Comparison of ENCODE assay signal across 1 cellular context in the genomic region with DNA sequence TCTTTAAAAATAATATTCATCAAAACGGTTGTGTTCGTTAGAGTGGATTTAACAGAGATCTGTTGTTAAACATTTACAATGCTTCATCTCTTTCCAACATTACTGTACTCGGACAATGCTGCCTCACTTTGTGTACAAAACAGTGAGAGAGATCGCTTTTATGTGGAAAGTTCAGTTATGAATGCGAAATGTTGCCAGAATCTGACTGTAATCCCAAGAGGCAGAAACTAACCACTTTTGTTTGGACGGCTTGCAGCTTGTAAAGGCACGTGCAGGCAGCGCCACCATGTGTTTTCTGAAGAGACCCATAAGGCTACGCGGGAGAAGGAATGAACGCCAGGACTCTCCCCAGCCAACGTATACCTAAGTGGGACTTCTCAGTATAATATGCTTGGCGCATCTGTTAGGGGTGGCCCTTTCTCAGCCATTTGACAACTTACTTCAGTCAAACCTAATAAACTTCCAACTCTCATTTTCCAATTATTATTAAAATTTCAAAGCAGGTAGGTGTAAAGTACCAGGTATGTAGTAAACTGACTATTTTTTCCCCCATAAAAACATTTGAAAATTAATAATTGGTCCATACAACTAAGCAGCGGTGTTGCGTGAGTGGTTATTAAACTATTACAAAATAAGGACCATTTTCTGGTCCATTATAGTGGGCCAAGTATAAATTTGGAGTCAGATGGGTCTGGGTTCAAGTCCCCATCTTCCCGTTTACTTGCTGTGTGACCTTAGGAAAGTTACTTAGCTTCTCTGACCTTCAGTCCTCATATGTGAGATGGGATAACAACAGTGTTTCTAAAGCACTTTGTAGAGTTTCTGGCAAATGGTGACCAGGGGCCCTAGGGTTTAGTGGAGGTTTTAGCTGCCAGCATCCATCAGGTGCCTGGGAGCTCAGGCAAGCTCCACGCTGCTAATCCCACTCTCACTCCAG.
TF ChIP-seq lines count a peak whose summit lies in the region.

No MANE protein-coding gene starts in this region.

TF ChIP-seq in HepG2, 621 proteins besides CTCF, POLR2A, EP300 and RAD21 (continued from another document and continues in another):
- TF ChIP-seq HNRNPLL (IDR thresholded peaks at IDR 0.05; ENCODE audit: low read depth, low read length, poor library complexity, severe bottlenecking): no peak
- TF ChIP-seq SALL1 (CRISPR knock-in tag; IDR thresholded peaks at IDR 0.05): peak; percentile 24; the same call in 1 of the 2 replicates
- TF ChIP-seq ZNF432 (CRISPR knock-in tag; IDR thresholded peaks at IDR 0.05; ENCODE audit: borderline replicate concordance): no peak
- 0 out of 4 replicates have a peak, but pooled peaks of 1 of the 2 experiments have one; percentile 19 for TF ChIP-seq KLF16 (CRISPR knock-in tag; IDR thresholded peaks at IDR 0.05)
- no peak for TF ChIP-seq ZNF83 (CRISPR knock-in tag; IDR thresholded peaks at IDR 0.05; ENCODE audit: borderline replicate concordance)
- no peak for TF ChIP-seq ZNF337 (CRISPR knock-in tag; IDR thresholded peaks at IDR 0.05; ENCODE audit: borderline replicate concordance, low read depth)
- no peak for TF ChIP-seq TRAFD1 (CRISPR knock-in tag; IDR thresholded peaks at IDR 0.05; ENCODE audit: borderline replicate concordance)
- TF ChIP-seq TEAD3 (CRISPR knock-in tag; optimal IDR thresholded peaks at IDR 0.05; ENCODE audit: borderline replicate concordance): peak; percentile 21
- TF ChIP-seq ZKSCAN8 (CRISPR knock-in tag; IDR thresholded peaks at IDR 0.05; ENCODE audit: borderline replicate concordance): no peak
- no peak for TF ChIP-seq DNMT1 (CRISPR knock-in tag; IDR thresholded peaks at IDR 0.05)
- TF ChIP-seq FOXP4 (CRISPR knock-in tag; IDR thresholded peaks at IDR 0.05): no peak
- TF ChIP-seq ZFP36L2 (CRISPR knock-in tag; IDR thresholded peaks at IDR 0.05): no peak
- peak; percentile 83 for TF ChIP-seq ZNF143 (CRISPR knock-in tag; IDR thresholded peaks at IDR 0.05)
- 0 out of 2 replicates have a peak, but pooled peaks have one; percentile 38 for TF ChIP-seq ARID5B (CRISPR knock-in tag; IDR thresholded peaks at IDR 0.05)
- no peak for TF ChIP-seq HNRNPK (IDR thresholded peaks at IDR 0.05; ENCODE audit: low read depth, low read length, poor library complexity, severe bottlenecking)
- TF ChIP-seq CCAR2 (optimal IDR thresholded peaks at IDR 0.05; ENCODE audit: low read depth, low read length): no peak
- TF ChIP-seq ZKSCAN1 (IDR thresholded peaks at IDR 0.05; ENCODE audit: low read length): no peak
- no peak for TF ChIP-seq ELF3 (CRISPR knock-in tag; IDR thresholded peaks at IDR 0.05)
- TF ChIP-seq ZNF816 (CRISPR knock-in tag; IDR thresholded peaks at IDR 0.05; ENCODE audit: borderline replicate concordance): no peak
- TF ChIP-seq HNRNPUL1 (IDR thresholded peaks at IDR 0.05; ENCODE audit: low read depth, low read length): no peak
- TF ChIP-seq, protein P1, sequence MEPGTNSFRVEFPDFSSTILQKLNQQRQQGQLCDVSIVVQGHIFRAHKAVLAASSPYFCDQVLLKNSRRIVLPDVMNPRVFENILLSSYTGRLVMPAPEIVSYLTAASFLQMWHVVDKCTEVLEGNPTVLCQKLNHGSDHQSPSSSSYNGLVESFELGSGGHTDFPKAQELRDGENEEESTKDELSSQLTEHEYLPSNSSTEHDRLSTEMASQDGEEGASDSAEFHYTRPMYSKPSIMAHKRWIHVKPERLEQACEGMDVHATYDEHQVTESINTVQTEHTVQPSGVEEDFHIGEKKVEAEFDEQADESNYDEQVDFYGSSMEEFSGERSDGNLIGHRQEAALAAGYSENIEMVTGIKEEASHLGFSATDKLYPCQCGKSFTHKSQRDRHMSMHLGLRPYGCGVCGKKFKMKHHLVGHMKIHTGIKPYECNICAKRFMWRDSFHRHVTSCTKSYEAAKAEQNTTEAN (CRISPR knock-in tag; conservative IDR thresholded peaks at IDR 0.05): no peak
- no peak for TF ChIP-seq JARID2 (CRISPR knock-in tag; IDR thresholded peaks at IDR 0.05; ENCODE audit: insufficient replicate concordance)
- TF ChIP-seq, protein P2, sequence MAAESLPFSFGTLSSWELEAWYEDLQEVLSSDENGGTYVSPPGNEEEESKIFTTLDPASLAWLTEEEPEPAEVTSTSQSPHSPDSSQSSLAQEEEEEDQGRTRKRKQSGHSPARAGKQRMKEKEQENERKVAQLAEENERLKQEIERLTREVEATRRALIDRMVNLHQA (CRISPR knock-in tag; IDR thresholded peaks at IDR 0.05): no peak
- TF ChIP-seq ZNF451 (CRISPR knock-in tag; IDR thresholded peaks at IDR 0.05): no peak
- no peak for TF ChIP-seq ZNF841 (CRISPR knock-in tag; IDR thresholded peaks at IDR 0.05; ENCODE audit: borderline replicate concordance)
- peak; percentile 45; the same call in 1 of the 2 replicates for TF ChIP-seq KDM2A (CRISPR knock-in tag; IDR thresholded peaks at IDR 0.05; ENCODE audit: borderline replicate concordance, low read depth)
- TF ChIP-seq ZNF510 (CRISPR knock-in tag; IDR thresholded peaks at IDR 0.05; ENCODE audit: low read depth): no peak
- no peak for TF ChIP-seq PCBP1 (IDR thresholded peaks at IDR 0.05; ENCODE audit: borderline replicate concordance, low read depth, low read length)
- TF ChIP-seq ZNF616 (CRISPR knock-in tag; IDR thresholded peaks at IDR 0.05; ENCODE audit: low read depth): no peak
- no peak for TF ChIP-seq BRD4 (CRISPR knock-in tag; IDR thresholded peaks at IDR 0.05)
- TF ChIP-seq SRSF9 (IDR thresholded peaks at IDR 0.05; ENCODE audit: borderline replicate concordance, insufficient read depth, low read depth, low read length, poor library complexity, severe bottlenecking): no peak
- peak; percentile 31; the same call in 1 of the 2 replicates for TF ChIP-seq ZNF768 (CRISPR knock-in tag; IDR thresholded peaks at IDR 0.05)
- TF ChIP-seq ZNF615 (CRISPR knock-in tag; IDR thresholded peaks at IDR 0.05; ENCODE audit: borderline replicate concordance): no peak
- TF ChIP-seq ZBTB34 (CRISPR knock-in tag; IDR thresholded peaks at IDR 0.05): no peak
- no peak for TF ChIP-seq SMYD3 (CRISPR knock-in tag; IDR thresholded peaks at IDR 0.05)
- no peak for TF ChIP-seq ASH2L (IDR thresholded peaks at IDR 0.05; ENCODE audit: insufficient read length, low read depth, low read length)
- no peak for TF ChIP-seq MATR3 (CRISPR knock-in tag; IDR thresholded peaks at IDR 0.05)
- peak; percentile 32; the same call in 1 of the 2 replicates for TF ChIP-seq ERF (CRISPR knock-in tag; IDR thresholded peaks at IDR 0.05)
- TF ChIP-seq ZNF333 (CRISPR knock-in tag; IDR thresholded peaks at IDR 0.05; ENCODE audit: borderline replicate concordance): no peak
- no peak for TF ChIP-seq MAF1 (CRISPR knock-in tag; IDR thresholded peaks at IDR 0.05; ENCODE audit: borderline replicate concordance)
- TF ChIP-seq, protein P3, sequence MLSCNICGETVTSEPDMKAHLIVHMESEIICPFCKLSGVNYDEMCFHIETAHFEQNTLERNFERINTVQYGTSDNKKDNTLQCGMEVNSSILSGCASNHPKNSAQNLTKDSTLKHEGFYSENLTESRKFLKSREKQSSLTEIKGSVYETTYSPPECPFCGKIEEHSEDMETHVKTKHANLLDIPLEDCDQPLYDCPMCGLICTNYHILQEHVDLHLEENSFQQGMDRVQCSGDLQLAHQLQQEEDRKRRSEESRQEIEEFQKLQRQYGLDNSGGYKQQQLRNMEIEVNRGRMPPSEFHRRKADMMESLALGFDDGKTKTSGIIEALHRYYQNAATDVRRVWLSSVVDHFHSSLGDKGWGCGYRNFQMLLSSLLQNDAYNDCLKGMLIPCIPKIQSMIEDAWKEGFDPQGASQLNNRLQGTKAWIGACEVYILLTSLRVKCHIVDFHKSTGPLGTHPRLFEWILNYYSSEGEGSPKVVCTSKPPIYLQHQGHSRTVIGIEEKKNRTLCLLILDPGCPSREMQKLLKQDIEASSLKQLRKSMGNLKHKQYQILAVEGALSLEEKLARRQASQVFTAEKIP (CRISPR knock-in tag; IDR thresholded peaks at IDR 0.05; ENCODE audit: borderline replicate concordance): no peak
- TF ChIP-seq HMG20A (CRISPR knock-in tag; IDR thresholded peaks at IDR 0.05; ENCODE audit: borderline replicate concordance): no peak
- TF ChIP-seq PCBP2 (optimal IDR thresholded peaks at IDR 0.05; ENCODE audit: low read depth, low read length, poor library complexity, severe bottlenecking): no peak
- no peak for TF ChIP-seq GMEB2 (CRISPR knock-in tag; IDR thresholded peaks at IDR 0.05; ENCODE audit: low read depth)
- no peak for TF ChIP-seq ZBTB14 (CRISPR knock-in tag; IDR thresholded peaks at IDR 0.05)
- TF ChIP-seq PRMT3 (CRISPR knock-in tag; IDR thresholded peaks at IDR 0.05; ENCODE audit: borderline replicate concordance, low read depth): no peak
- 0 out of 2 replicates have a peak, but pooled peaks have one; percentile 7 for TF ChIP-seq FOXA3 (CRISPR knock-in tag; IDR thresholded peaks at IDR 0.05)
- TF ChIP-seq HDAC1 (CRISPR knock-in tag; IDR thresholded peaks at IDR 0.05): no peak
